In genomic region chr6:57021086-57021720, GRCh38 we compare ENCODE assay signal across 7 cellular contexts. TPM values are rescaled to one million over a fixed set of nuclear protein-coding genes. Genes with fewer than 3 reads are reported as not detected.
DNase-seq lines count a peak whose midpoint lies in the region; ATAC-seq, FAIRE-seq and TF ChIP-seq lines count a peak whose summit lies in the region.

No MANE protein-coding gene starts in this region.

- H3K36me3 ChIP-seq in endodermal cell (ENCODE audit: control insufficient read depth, insufficient read depth, low read length) (no peaks in the 10 kb centered on the region), mucosa of descending colon (ENCODE audit: low read depth) (no peaks in the 10 kb centered on the region)

- peak; percentile 83 for ATAC-seq in GM21619 (IDR thresholded peaks at IDR 0.05; ENCODE audit: unreplicated experiment)
- peak; percentile 47 for ATAC-seq in mucosa of descending colon

- H3K27ac Mint-ChIP-seq in endodermal cell: no peak overlapping the region

- H3K4me1 ChIP-seq in endodermal cell (ENCODE audit: control insufficient read depth, insufficient read depth, low read length) (no peaks in the 10 kb centered on the region), mucosa of descending colon (ENCODE audit: low read depth) (no peaks in the 10 kb centered on the region)

- no peaks in the 10 kb centered on the region for H3K36me3 Mint-ChIP-seq in endodermal cell (ENCODE audit: low read depth)

- FAIRE-seq in RCC 7860 (lab: Jason Lieb, UNC): peak; percentile 78

- H3K4me3 Mint-ChIP-seq in endodermal cell: no peak overlapping the region

- H3K9me3 ChIP-seq in endodermal cell (ENCODE audit: control insufficient read depth, low read length) (peaks cover 28% of the 10 kb centered on the region), mucosa of descending colon (peaks cover 14% of the 10 kb centered on the region)

- H3K4me1 Mint-ChIP-seq in endodermal cell: no peaks in the 10 kb centered on the region

- no peaks in the 10 kb centered on the region for H3K27me3 ChIP-seq in endodermal cell (ENCODE audit: control insufficient read depth, insufficient read depth, low read length, poor library complexity, severe bottlenecking)

- H3K27ac ChIP-seq in endodermal cell (ENCODE audit: low read depth, low read length): no peak overlapping the region

- DNase-seq in GM04504 (ENCODE audit: low read depth) (peak; percentile 19), RCC 7860 (ENCODE audit: low spot score) (peak; percentile 36), endodermal cell (no peak), mucosa of descending colon (no peak)
- no peak for DNase-seq in activated T-cell treated with anti-CD3 and anti-CD28 coated beads, Interleukin-2, amount 50 U/mL, for 48 hours

- intact Hi-C loops in mucosa of descending colon (cut with DNase I, micrococcal nuclease): no loop called here

- 32% methylated on average over 1 of the region's 1 CpG; no CpG with 5 or more reads in 1 of the 2 experiments for WGBS in endodermal cell (ENCODE audit: insufficient coverage in 1 of 2, insufficient read length in 1 of 2), 2 experiments

- H3K4me3 ChIP-seq in endodermal cell (ENCODE audit: low read length) (no peak overlapping the region), mucosa of descending colon (no peak overlapping the region)

- peaks cover 2% of the 10 kb centered on the region for H3K27me3 Mint-ChIP-seq in endodermal cell (ENCODE audit: insufficient read depth)

- peak; percentile 52 for TF ChIP-seq CTCF in LNCAP (IDR thresholded peaks at IDR 0.05)
- peak; percentile 76 for TF ChIP-seq CTCF in endodermal cell (conservative IDR thresholded peaks at IDR 0.05)
- TF ChIP-seq CTCF in mucosa of descending colon (IDR thresholded peaks at IDR 0.05): no peak

- H3K9me3 Mint-ChIP-seq in endodermal cell: peaks cover 5% of the 10 kb centered on the region

- no peak overlapping the region for H3K9ac ChIP-seq in endodermal cell (ENCODE audit: extremely low read depth, low read length, poor library complexity, severe bottlenecking)

RNA-seq across cellular contexts. Expression of gene KIAA1586, which starts 25.3 kb away (rescaled TPM):
- total RNA-seq in endodermal cell: 10 to 100 TPM; 18.7 to 21.5 TPM
- polyA plus RNA-seq in endodermal cell (2013, experiment 1 of 2): 22.2 TPM
- 19.5 TPM for polyA plus RNA-seq in endodermal cell (2013, experiment 2 of 2)
- 10 to 100 TPM in 1 of 3 donors, 1 to 10 TPM in 2; 3.2 to 14.1 (median 5.4) TPM for total RNA-seq in mucosa of descending colon

Comparison
In these comparisons a context has a peak if more than half of its experiments do, and no peak if none do; other contexts are left out.
1. DNase-seq: peak in GM04504 (single experiment) and RCC 7860 (single experiment); none in endodermal cell (single experiment), mucosa of descending colon (0 of 3) and activated T-cell treated with anti-CD3 and anti-CD28 coated beads, Interleukin-2, amount 50 U/mL, for 48 hours (0 of 2).